1 cellular context compared by ENCODE assay signal in the genomic region with DNA sequence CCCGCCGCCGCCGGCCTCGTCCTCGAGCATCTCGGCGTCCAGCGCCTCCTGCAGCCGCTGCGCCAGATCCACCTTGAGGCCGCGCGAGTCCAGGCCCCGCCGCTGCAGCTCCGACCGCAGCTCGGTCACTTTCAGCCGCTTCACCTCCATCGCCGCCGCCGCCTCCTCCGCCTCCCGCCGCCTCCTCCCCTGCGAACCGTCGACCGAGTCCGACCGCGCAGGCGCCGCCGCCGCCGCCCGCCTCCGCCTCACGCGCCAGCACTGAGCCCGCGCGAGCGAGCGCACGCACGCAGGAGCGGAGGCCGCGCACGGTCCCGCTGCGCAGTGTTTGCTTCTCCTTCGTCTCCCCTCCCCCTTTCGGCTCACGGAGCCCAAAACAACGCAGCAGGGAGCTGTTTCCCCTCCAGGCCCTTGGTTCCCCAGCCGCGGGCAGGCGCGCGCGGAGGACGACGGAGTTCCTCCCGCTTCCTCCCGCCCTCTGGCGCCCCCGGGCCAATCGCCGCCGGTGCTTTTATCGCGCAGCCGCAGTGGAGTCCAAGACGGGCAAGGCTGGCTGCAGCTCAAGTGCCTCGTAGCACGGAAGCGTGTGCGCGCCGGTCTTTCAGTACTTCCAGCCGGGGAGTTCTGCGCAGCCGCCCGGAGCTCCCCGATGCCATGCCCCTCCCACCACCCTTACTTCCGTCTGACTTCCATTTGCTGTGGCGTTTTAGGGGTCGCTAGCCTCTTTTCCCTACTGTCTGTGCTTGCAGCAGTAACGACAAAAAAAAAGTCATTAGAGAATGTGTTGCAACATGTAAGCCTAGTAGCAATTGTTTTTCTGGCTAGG.
TF ChIP-seq lines count a peak whose summit lies in the region.

A gene (minus strand): TSS at position 451 of the 826 bp plus-strand sequence. CDS start 301 bp downstream, at position 150.

TF ChIP-seq in WTC11, 78 proteins besides CTCF, POLR2A, EP300 and RAD21 (continued from another document):
- no peak; the same call in 1 of the 2 replicates for TF ChIP-seq NR3C1 (CRISPR knock-in tag; conservative IDR thresholded peaks at IDR 0.05; ENCODE audit: low read depth)
